ENCODE assay signal across 22 cellular contexts in the genomic region with DNA sequence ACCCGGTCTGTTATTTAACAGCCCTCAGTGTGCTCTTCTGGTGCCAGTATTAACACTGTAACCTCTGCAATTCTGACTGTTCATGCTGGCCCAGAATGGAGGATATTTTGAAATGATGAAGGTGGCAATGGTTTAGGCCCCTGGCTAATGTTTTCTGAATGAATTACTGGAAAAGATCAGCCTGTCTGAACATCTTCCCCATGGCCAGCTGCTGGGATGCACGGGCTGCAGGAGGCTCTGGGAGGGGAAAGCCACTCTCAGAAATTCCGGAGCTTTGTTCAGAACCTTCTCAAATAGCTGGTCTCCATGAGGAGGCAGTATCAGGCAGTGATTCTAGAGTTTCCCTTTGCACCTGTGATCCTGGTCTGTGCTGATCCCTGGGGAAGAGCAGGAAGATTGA. TPM values are rescaled to one million over a fixed set of nuclear protein-coding genes. Genes with fewer than 3 reads are reported as not detected.
DNase-seq lines count a peak whose midpoint lies in the region; ATAC-seq, FAIRE-seq and TF ChIP-seq lines count a peak whose summit lies in the region.
"Had no signal": no experiment of that assay in that cellular context is flagged by ENCODE, and none has a peak within 500 bp of the region (broad histone marks: within the 10 kb centered on the region; RNA-seq: fewer than 3 reads in every experiment).

No MANE protein-coding gene starts in this region.

- H3K36me3 Mint-ChIP-seq in endodermal cell (ENCODE audit: low read depth) (no peaks in the 10 kb centered on the region), neural progenitor cell (no peaks in the 10 kb centered on the region)
- H3K36me3 Mint-ChIP-seq in activated CD4-positive, alpha-beta memory T cell treated with anti-CD3 and anti-CD28 coated beads for 36 hours: no peaks in the 10 kb centered on the region

- in situ Hi-C loops in HepG2 (cut with HindIII; ENCODE audit: extremely low pct_ligation_motif_present, low pct_unique_long_range_greater_than_20kb): no loop called here

- BruUV-seq in HepG2 (replicated peaks; lab: Mats Ljungman, UMichigan): no TSS peak

- H3K9ac ChIP-seq in HepG2 (ENCODE audit: insufficient read depth, low read depth, low read length): no peak overlapping the region
- H3K9ac ChIP-seq in endodermal cell (ENCODE audit: extremely low read depth, low read length, poor library complexity, severe bottlenecking): no peak overlapping the region
- no peak overlapping the region for H3K9ac ChIP-seq in neural progenitor cell
- H3K9ac ChIP-seq: BLaER1 treated with 17β-estradiol and CSF1 and Interleukin-3, amounts not matched to agents 10 nM and 100 nM had no signal

- ATAC-seq in HepG2: peak; percentile 14; the same call in 2 of the 3 replicates
- no peak for ATAC-seq in right lobe of liver
- ATAC-seq in activated CD4-positive, CD25-positive, alpha-beta regulatory T cell treated with anti-CD3 and anti-CD28 coated beads, Interleukin-2, amount 50 U/mL, for 24 hours: no peak
- no peak for ATAC-seq in HG02970 (IDR thresholded peaks at IDR 0.05; ENCODE audit: low FRiP score, unreplicated experiment)

- H3K9me3 Mint-ChIP-seq in endodermal cell: no peaks in the 10 kb centered on the region
- peaks cover 1% of the 10 kb centered on the region for H3K9me3 Mint-ChIP-seq in neural progenitor cell
- peaks cover 6% of the 10 kb centered on the region for H3K9me3 Mint-ChIP-seq in activated CD4-positive, alpha-beta memory T cell treated with anti-CD3 and anti-CD28 coated beads for 36 hours

- no peak for TF ChIP-seq EP300 in HepG2 (IDR thresholded peaks at IDR 0.05; ENCODE audit: low read depth in 2 of 2, low read length in 2 of 2)
- TF ChIP-seq EP300 in HepG2 (CRISPR knock-in tag; IDR thresholded peaks at IDR 0.05; ENCODE audit: borderline replicate concordance): no peak

- no peaks in the 10 kb centered on the region for H3K79me2 ChIP-seq in HepG2 (ENCODE audit: insufficient read depth, low read length)
- H3K79me2 ChIP-seq in neural progenitor cell (ENCODE audit: low read depth): no peaks in the 10 kb centered on the region

- no peak for TF ChIP-seq RAD21 in HepG2 (CRISPR knock-in tag; IDR thresholded peaks at IDR 0.05)

- TF ChIP-seq CTCF in HepG2 (CRISPR knock-in tag; IDR thresholded peaks at IDR 0.05): peak; percentile 13; the same call in 1 of the 2 replicates
- TF ChIP-seq CTCF in right lobe of liver (IDR thresholded peaks at IDR 0.05): no peak
- TF ChIP-seq CTCF in endodermal cell (conservative IDR thresholded peaks at IDR 0.05): peak; percentile 28
- peak; percentile 12 for TF ChIP-seq CTCF in neural progenitor cell (IDR thresholded peaks at IDR 0.05)

- H3K4me3 Mint-ChIP-seq in endodermal cell: no peak overlapping the region
- H3K4me3 Mint-ChIP-seq in neural progenitor cell: no peak overlapping the region
- no peak overlapping the region for H3K4me3 Mint-ChIP-seq in activated CD4-positive, alpha-beta memory T cell treated with anti-CD3 and anti-CD28 coated beads for 36 hours
- H3K4me3 Mint-ChIP-seq: CD4-positive, alpha-beta T cell had no signal

- no peak overlapping the region for H3K27ac Mint-ChIP-seq in endodermal cell
- no peak overlapping the region for H3K27ac Mint-ChIP-seq in neural progenitor cell
- H3K27ac Mint-ChIP-seq in activated CD4-positive, alpha-beta memory T cell treated with anti-CD3 and anti-CD28 coated beads for 36 hours: no peak overlapping the region
- H3K27ac Mint-ChIP-seq: CD4-positive, alpha-beta T cell had no signal

- H3F3A ChIP-seq in neural progenitor cell (ENCODE audit: low read depth): no peaks in the 10 kb centered on the region

- peaks cover 0 to 5% of the 10 kb centered on the region in 2 experiments; a peak in 1 of 5 replicates for H3K27me3 ChIP-seq in HepG2 (ENCODE audit: control insufficient read depth in 1 of 2, insufficient read depth in 2 of 2, low read length in 2 of 2)
- peaks cover 0 to 6% of the 10 kb centered on the region in 2 donors for H3K27me3 ChIP-seq in right lobe of liver
- H3K27me3 ChIP-seq in endodermal cell (ENCODE audit: control insufficient read depth, insufficient read depth, low read length, poor library complexity, severe bottlenecking): peaks cover 50% of the 10 kb centered on the region
- peaks cover 53% of the 10 kb centered on the region for H3K27me3 ChIP-seq in neural progenitor cell
- H3K27me3 ChIP-seq: BLaER1 treated with 17β-estradiol and CSF1 and Interleukin-3, amounts not matched to agents 10 nM and 100 nM had no signal

- H3K27ac ChIP-seq in HepG2 (ENCODE audit: extremely low read length, insufficient read depth, low read length) (no peak overlapping the region), right lobe of liver (no peak overlapping the region), endodermal cell (ENCODE audit: low read depth, low read length) (no peak overlapping the region), neural progenitor cell (no peak overlapping the region)
- H3K27ac ChIP-seq: BLaER1 treated with 17β-estradiol and CSF1 and Interleukin-3, amounts not matched to agents 10 nM and 100 nM had no signal

- peaks cover 47% of the 10 kb centered on the region for H3K27me3 Mint-ChIP-seq in endodermal cell (ENCODE audit: insufficient read depth)
- peaks cover 29% of the 10 kb centered on the region for H3K27me3 Mint-ChIP-seq in neural progenitor cell (ENCODE audit: insufficient read depth, low read depth)
- H3K27me3 Mint-ChIP-seq in activated CD4-positive, alpha-beta memory T cell treated with anti-CD3 and anti-CD28 coated beads for 36 hours: peaks cover 5% of the 10 kb centered on the region

- POLR2A ChIA-PET in HepG2 (lab: Yijun Ruan, JAX): no interaction called here
- POLR2A ChIA-PET in activated CD4-positive, alpha-beta memory T cell treated with anti-CD3 and anti-CD28 coated beads for 36 hours (lab: Charles Lee): no interaction called here

- H4K20me1 ChIP-seq in HepG2 (ENCODE audit: insufficient read depth, low read length) (no peaks in the 10 kb centered on the region), neural progenitor cell (ENCODE audit: low read depth) (peaks cover 4% of the 10 kb centered on the region)
- H4K20me1 ChIP-seq: BLaER1 treated with 17β-estradiol and CSF1 and Interleukin-3, amounts not matched to agents 10 nM and 100 nM had no signal

- no peaks in the 10 kb centered on the region for H3K36me3 ChIP-seq in HepG2 (replicated peaks in 1 of 2; ENCODE audit: control insufficient read depth in 1 of 2, insufficient read depth in 2 of 2, low read length in 2 of 2)
- H3K36me3 ChIP-seq in right lobe of liver: no peaks in the 10 kb centered on the region
- no peaks in the 10 kb centered on the region for H3K36me3 ChIP-seq in endodermal cell (ENCODE audit: control insufficient read depth, insufficient read depth, low read length)
- no peaks in the 10 kb centered on the region for H3K36me3 ChIP-seq in neural progenitor cell
- H3K36me3 ChIP-seq: BLaER1 treated with 17β-estradiol and CSF1 and Interleukin-3, amounts not matched to agents 10 nM and 100 nM; MG63 had no signal

- H3K4me1 ChIP-seq in HepG2 (ENCODE audit: insufficient read depth, low read length) (peaks cover 50% of the 10 kb centered on the region), right lobe of liver (peaks cover 0 to 7% (median 0%) of the 10 kb centered on the region in 4 donors), endodermal cell (ENCODE audit: control insufficient read depth, insufficient read depth, low read length) (peaks cover 6% of the 10 kb centered on the region), neural progenitor cell (peaks cover 4% of the 10 kb centered on the region)

- H3K4me2 ChIP-seq in HepG2 (ENCODE audit: low read depth, low read length) (no peak overlapping the region), neural progenitor cell (no peak overlapping the region)
- H3K4me2 ChIP-seq: BLaER1 treated with 17β-estradiol and CSF1 and Interleukin-3, amounts not matched to agents 10 nM and 100 nM had no signal

- H3K4me3 ChIP-seq in HepG2 (replicated peaks in 1 of 3; ENCODE audit: insufficient read depth in 1 of 3, low read depth in 2 of 3, low read length in 3 of 3) (no peak overlapping the region), right lobe of liver (no peak overlapping the region), endodermal cell (ENCODE audit: low read length) (no peak overlapping the region), neural progenitor cell (no peak overlapping the region)
- H3K4me3 ChIP-seq: BLaER1 treated with 17β-estradiol and CSF1 and Interleukin-3, amounts not matched to agents 10 nM and 100 nM; MG63 had no signal

- CTCF ChIA-PET in HepG2 (lab: Yijun Ruan, JAX; ENCODE audit: low intra/inter-chr PET ratio, low total read pairs): no interaction called here
- CTCF ChIA-PET in activated CD4-positive, alpha-beta memory T cell treated with anti-CD3 and anti-CD28 coated beads for 36 hours (lab: Charles Lee): interaction anchor here (1.9 kb wide), 1 partner anchor 196 kb away, joined by 5 read pairs; no protein-coding TSS in a partner anchor

- no peak for DNase-seq in HepG2 (ENCODE audit: low spot score)
- no peak for DNase-seq in right lobe of liver
- no peak for DNase-seq in endodermal cell
- peak; percentile 28 for DNase-seq in neural progenitor cell (ENCODE audit: low spot score)
- DNase-seq in activated CD4-positive, alpha-beta memory T cell treated with anti-CD3 and anti-CD28 coated beads for 36 hours: no peak
- DNase-seq: CD4-positive, alpha-beta T cell; IMR-90; KG1; MG63; NCI-H2029 treated with DMSO at 0.1 percent for 48 hours; NCI-H2227 treated with DMSO at 0.1 percent for 48 hours; NCI-H526 treated with DMSO at 0.1 percent for 48 hours; RPMI8226; SHP77 had no signal

- intact Hi-C loops in HepG2 (cut with micrococcal nuclease; ENCODE audit: unreplicated experiment) (no loop called here), right lobe of liver (cut with DNase I) (no loop called here)
- intact Hi-C loops in activated CD4-positive, alpha-beta memory T cell treated with anti-CD3 and anti-CD28 coated beads for 36 hours (cut with micrococcal nuclease): no loop called here

- no peak for TF ChIP-seq POLR2A in HepG2 (IDR thresholded peaks at IDR 0.05; ENCODE audit: insufficient read depth in 1 of 2, low read depth in 2 of 2, low read length in 2 of 2)
- TF ChIP-seq POLR2A in right lobe of liver (IDR thresholded peaks at IDR 0.05): no peak

- H3K4me1 Mint-ChIP-seq in endodermal cell (peaks cover 15% of the 10 kb centered on the region), neural progenitor cell (peaks cover 4% of the 10 kb centered on the region)
- H3K4me1 Mint-ChIP-seq in activated CD4-positive, alpha-beta memory T cell treated with anti-CD3 and anti-CD28 coated beads for 36 hours (ENCODE audit: low read depth): no peaks in the 10 kb centered on the region

- H3K9me3 ChIP-seq in HepG2 (ENCODE audit: low read length): peaks cover 10% of the 10 kb centered on the region; the same call in 1 of the 2 replicates
- no peaks in the 10 kb centered on the region for H3K9me3 ChIP-seq in right lobe of liver
- H3K9me3 ChIP-seq in endodermal cell (ENCODE audit: control insufficient read depth, low read length): peaks cover 7% of the 10 kb centered on the region
- no peaks in the 10 kb centered on the region for H3K9me3 ChIP-seq in neural progenitor cell (ENCODE audit: low read depth)
- H3K9me3 ChIP-seq: MG63 had no signal

- 3% methylated on average over 3 of the region's 3 CpGs for WGBS in HepG2 (ENCODE audit: low lambda C conversion rate)
- 29% methylated on average over 1 of the region's 3 CpGs for WGBS in right lobe of liver (ENCODE audit: insufficient coverage, low coverage, low lambda C conversion rate, missing lambda C conversion rate)
- 38 to 45% methylated on average over 3 of the region's 3 CpGs for WGBS in endodermal cell (ENCODE audit: insufficient coverage in 1 of 2, insufficient read length in 1 of 2), 2 experiments

- no peak for FAIRE-seq in HepG2 (lab: Jason Lieb, UNC)
- FAIRE-seq: D721Med, GM19239, H54 had no signal

- H2AFZ ChIP-seq in HepG2 (ENCODE audit: low read length) (no peak overlapping the region), neural progenitor cell (replicated peaks) (no peak overlapping the region)

RNA-seq across cellular contexts. Expression of a gene that starts 5.0 kb away (rescaled TPM):
- total RNA-seq in HepG2 (2016; rRNA removed; fragmentation: Illumina TruSeq; extraction: Trizol) (0.65 and 0.66 TPM in 2 replicates), right lobe of liver (1 to 10 TPM in 1 of 6 experiments, under 1 TPM in 2, not detected in 3; 0.37 to 2.9 (median 0.37) TPM), endodermal cell (1 to 10 TPM in 1 of 2 donors, not detected in 1; 1.1 TPM), neural progenitor cell (ENCODE audit: low replicate concordance) (not detected in 2 replicates)
- total RNA-seq in HepG2 (2016; cell fraction: cytosol; rRNA removed; fragmentation: Illumina TruSeq; extraction: Trizol; ENCODE audit: low read depth): 0.18 and 0.20 TPM in 2 replicates
- 0.34 and 1.00 TPM in 2 replicates for total RNA-seq in HepG2 (2016; cell fraction: insoluble cytoplasmic fraction; rRNA removed; fragmentation: Illumina TruSeq; extraction: Trizol)
- 0.19 and 0.59 TPM in 2 replicates for total RNA-seq in HepG2 (2016; cell fraction: membrane; rRNA removed; fragmentation: Illumina TruSeq; extraction: Trizol)
- 1.0 and 2.1 TPM in 2 replicates for total RNA-seq in HepG2 (2016; cell fraction: nucleus; rRNA removed; fragmentation: Illumina TruSeq; extraction: Trizol)
- 0.37 and 0.62 TPM in 2 replicates for polyA plus RNA-seq in HepG2 (2011; rRNA removed)
- polyA plus RNA-seq in HepG2 (2011; cell fraction: cytosol; rRNA removed): 0.21 and 0.26 TPM in 2 replicates
- polyA plus RNA-seq in HepG2 (2011; cell fraction: nucleus; rRNA removed): 2.4 and 2.6 TPM in 2 replicates
- polyA plus RNA-seq in HepG2 (2012): 0.21 and 0.43 TPM in 2 replicates
- polyA plus RNA-seq in HepG2 (2016; cell fraction: cytosol; fragmentation: Illumina TruSeq; extraction: Trizol; ENCODE audit: low read depth): 0.05 and 0.15 TPM in 2 replicates
- 0.37 and 0.40 TPM in 2 replicates for polyA plus RNA-seq in HepG2 (2016; cell fraction: insoluble cytoplasmic fraction; fragmentation: Illumina TruSeq; extraction: Trizol; ENCODE audit: low read depth)
- polyA plus RNA-seq in HepG2 (2016; cell fraction: membrane; fragmentation: Illumina TruSeq; extraction: Trizol; ENCODE audit: low read depth): 0.27 and 0.29 TPM in 2 replicates
- 1.8 and 2.2 TPM in 2 replicates for polyA plus RNA-seq in HepG2 (2016; cell fraction: nucleus; fragmentation: Illumina TruSeq; extraction: Trizol; ENCODE audit: insufficient read depth, low read depth)
- polyA minus RNA-seq in HepG2 (2011; rRNA and poly(A)+ RNA removed; ENCODE audit: low replicate concordance): 0.64 TPM in 1 of 2 replicates, not detected in the other
- polyA minus RNA-seq in HepG2 (2011; cell fraction: cytosol; rRNA and poly(A)+ RNA removed): 0.18 TPM in 1 of 2 replicates, not detected in the other
- polyA minus RNA-seq in HepG2 (2011; cell fraction: nucleus; rRNA and poly(A)+ RNA removed): 0.26 and 0.62 TPM in 2 replicates
- polyA plus RNA-seq in endodermal cell (2013, experiment 1 of 2): 0.32 TPM
- 0.12 TPM for polyA plus RNA-seq in endodermal cell (2013, experiment 2 of 2)
- not detected for total RNA-seq in activated CD4-positive, alpha-beta memory T cell treated with anti-CD3 and anti-CD28 coated beads for 36 hours
- total RNA-seq: CD4-positive, alpha-beta T cell; IMR-90; NCI-H460; SK-MEL-5 had no signal
- polyA plus RNA-seq: IMR-90 had no signal

Comparison
In these comparisons a context has a peak if more than half of its experiments do, and no peak if none do; other contexts are left out.
1. CTCF ChIP-seq: peak in HepG2 (single experiment), endodermal cell (single experiment) and neural progenitor cell (single experiment); none in right lobe of liver (0 of 4).